Comparison of ENCODE assay signal across 38 cellular contexts in genomic region chr1:235262539-235262938, GRCh38.
"Had no signal": no experiment of that assay in that cellular context is flagged by ENCODE, and none has a peak within 500 bp of the region (broad histone marks: within the 10 kb centered on the region; RNA-seq: fewer than 3 reads in every experiment).

No MANE protein-coding gene starts in this region.

- H3K36me3 Mint-ChIP-seq: activated naive CD4-positive, alpha-beta T cell treated with anti-CD3 and anti-CD28 coated beads, Interleukin-2, amount 50 U/mL, for 24 hours; activated naive CD8-positive, alpha-beta T cell; WTC11 had no signal

- H3K9me3 Mint-ChIP-seq: activated CD4-positive, alpha-beta memory T cell treated with anti-CD3 and anti-CD28 coated beads, Interleukin-2, amount 10 ng/mL, durations not matched to agents 7 days and 5 days; activated CD4-positive, alpha-beta T cell treated with anti-CD3 and anti-CD28 coated beads, Interleukin-2, amount 10 ng/mL, durations not matched to agents 7 days and 5 days; activated naive CD4-positive, alpha-beta T cell treated with anti-CD3 and anti-CD28 coated beads, Interleukin-2, amount 10 ng/mL, durations not matched to agents 7 days and 5 days; activated naive CD4-positive, alpha-beta T cell treated with anti-CD3 and anti-CD28 coated beads, Interleukin-2, amount 50 U/mL, for 24 hours; activated naive CD8-positive, alpha-beta T cell treated with anti-CD3 and anti-CD28 coated beads, Interleukin-2, amount 10 ng/mL, durations not matched to agents 7 days and 5 days; activated naive CD8-positive, alpha-beta T cell treated with anti-CD3 and anti-CD28 coated beads, Interleukin-2, amount 50 U/mL, for 24 hours; activated T-cell treated with anti-CD3 and anti-CD28 coated beads, Interleukin-2, amount 50 U/mL, for 24 hours; activated T-helper 2 cell treated with anti-CD3 and anti-CD28 coated beads, Interferon-gamma antibody, Interleukin-2, Interleukin-4, amounts not matched to agents 10 μg/mL and 5 μg/mL and 100 μg/mL, durations not matched to agents 14 hours and 24 hours and 36 hours; brain; central memory CD8-positive, alpha-beta T cell; T-helper 1 cell treated with Interleukin-12 subunit alpha and Interleukin-12 subunit beta and Interleukin-4 antibody, amounts not matched to agents 30 μg/mL and 1 μg/mL, for 36 hours; T-helper 2 cell treated with Interferon-gamma antibody and Interleukin-4, amounts not matched to agents 5 μg/mL and 100 μg/mL, for 36 hours; WTC11 had no signal

- H3K4me3 Mint-ChIP-seq: activated CD4-positive, alpha-beta memory T cell treated with anti-CD3 and anti-CD28 coated beads, Interleukin-2, amount 10 ng/mL, durations not matched to agents 7 days and 5 days; activated CD4-positive, alpha-beta T cell treated with anti-CD3 and anti-CD28 coated beads for 36 hours; activated CD4-positive, alpha-beta T cell treated with anti-CD3 and anti-CD28 coated beads, Interleukin-2, amount 10 ng/mL, durations not matched to agents 7 days and 5 days; activated CD8-positive, alpha-beta memory T cell treated with anti-CD3 and anti-CD28 coated beads, Interleukin-2, amount 10 ng/mL, durations not matched to agents 7 days and 5 days; activated naive CD4-positive, alpha-beta T cell treated with anti-CD3 and anti-CD28 coated beads, Interleukin-2, amount 10 ng/mL, durations not matched to agents 7 days and 5 days; activated naive CD4-positive, alpha-beta T cell treated with anti-CD3 and anti-CD28 coated beads, Interleukin-2, amount 50 U/mL, for 24 hours; activated naive CD8-positive, alpha-beta T cell; activated naive CD8-positive, alpha-beta T cell treated with anti-CD3 and anti-CD28 coated beads, Interleukin-2, amount 10 ng/mL, durations not matched to agents 7 days and 5 days; activated naive CD8-positive, alpha-beta T cell treated with anti-CD3 and anti-CD28 coated beads, Interleukin-2, amount 50 U/mL, for 24 hours; activated T-cell treated with anti-CD3 and anti-CD28 coated beads, Interleukin-2, amount 50 U/mL, for 24 hours; brain; central memory CD8-positive, alpha-beta T cell; T-helper 1 cell treated with Interleukin-12 subunit alpha and Interleukin-12 subunit beta and Interleukin-4 antibody, amounts not matched to agents 30 μg/mL and 1 μg/mL, for 36 hours; T-helper 2 cell treated with Interferon-gamma antibody and Interleukin-4, amounts not matched to agents 5 μg/mL and 100 μg/mL, for 36 hours; WTC11 had no signal

- DNase-seq: activated CD4-positive, alpha-beta memory T cell treated with anti-CD3 and anti-CD28 coated beads, Interleukin-2, amount 10 ng/mL, durations not matched to agents 7 days and 5 days; activated CD4-positive, alpha-beta T cell treated with anti-CD3 and anti-CD28 coated beads for 1 hour; activated CD4-positive, alpha-beta T cell treated with anti-CD3 and anti-CD28 coated beads for 36 hours; activated CD4-positive, alpha-beta T cell treated with anti-CD3 and anti-CD28 coated beads for 48 hours; activated CD4-positive, alpha-beta T cell treated with anti-CD3 and anti-CD28 coated beads, Interleukin-2, amount 10 ng/mL, durations not matched to agents 7 days and 5 days; activated CD4-positive, alpha-beta T cell treated with anti-CD3 and anti-CD28 coated beads, Interleukin-2, amount 50 U/mL, for 48 hours; activated CD4-positive, CD25-positive, alpha-beta regulatory T cell; activated CD8-positive, alpha-beta memory T cell treated with anti-CD3 and anti-CD28 coated beads for 24 hours; activated CD8-positive, alpha-beta memory T cell treated with anti-CD3 and anti-CD28 coated beads, Interleukin-2, amount 10 ng/mL, durations not matched to agents 7 days and 5 days; activated CD8-positive, alpha-beta memory T cell treated with anti-CD3 and anti-CD28 coated beads, Interleukin-2, amount 50 U/mL, for 48 hours; activated effector memory CD4-positive, alpha-beta T cell treated with Interleukin-2 at 50 U/mL for 16 hours; activated gamma-delta T cell; activated naive CD4-positive, alpha-beta T cell treated with anti-CD3 and anti-CD28 coated beads, Interleukin-2, amount 10 ng/mL, durations not matched to agents 7 days and 5 days; activated naive CD4-positive, alpha-beta T cell treated with Interleukin-2 at 50 U/mL for 16 hours; activated naive CD8-positive, alpha-beta T cell treated with anti-CD3 and anti-CD28 coated beads, Interleukin-2, amount 10 ng/mL, durations not matched to agents 7 days and 5 days; activated naive CD8-positive, alpha-beta T cell treated with anti-CD3 and anti-CD28 coated beads, Interleukin-2, amount 50 U/mL, for 24 hours; activated T-cell treated with anti-CD3 and anti-CD28 coated beads, Interleukin-2, amount 50 U/mL, for 24 hours; activated T-cell treated with anti-CD3 and anti-CD28 coated beads, Interleukin-2, amount 50 U/mL, for 48 hours; amygdala; anterior cingulate cortex; caudate nucleus; cerebellar nuclear complex; colonic mucosa; T-helper 2 cell; T-helper 9 cell; WERI-Rb-1 had no signal

- H3K4me1 ChIP-seq: colonic mucosa had no signal

- FAIRE-seq: bronchial epithelial cell had no signal

- H3K27ac Mint-ChIP-seq: activated CD4-positive, alpha-beta memory T cell treated with anti-CD3 and anti-CD28 coated beads, Interleukin-2, amount 10 ng/mL, durations not matched to agents 7 days and 5 days; activated CD4-positive, alpha-beta T cell treated with anti-CD3 and anti-CD28 coated beads for 36 hours; activated CD4-positive, alpha-beta T cell treated with anti-CD3 and anti-CD28 coated beads, Interleukin-2, amount 10 ng/mL, durations not matched to agents 7 days and 5 days; activated CD8-positive, alpha-beta memory T cell treated with anti-CD3 and anti-CD28 coated beads, Interleukin-2, amount 10 ng/mL, durations not matched to agents 7 days and 5 days; activated naive CD4-positive, alpha-beta T cell treated with anti-CD3 and anti-CD28 coated beads, Interleukin-2, amount 10 ng/mL, durations not matched to agents 7 days and 5 days; activated naive CD4-positive, alpha-beta T cell treated with anti-CD3 and anti-CD28 coated beads, Interleukin-2, amount 50 U/mL, for 24 hours; activated naive CD8-positive, alpha-beta T cell treated with anti-CD3 and anti-CD28 coated beads, Interleukin-2, amount 10 ng/mL, durations not matched to agents 7 days and 5 days; activated naive CD8-positive, alpha-beta T cell treated with anti-CD3 and anti-CD28 coated beads, Interleukin-2, amount 50 U/mL, for 24 hours; activated T-cell treated with anti-CD3 and anti-CD28 coated beads, Interleukin-2, amount 50 U/mL, for 24 hours; activated T-helper 2 cell treated with anti-CD3 and anti-CD28 coated beads, Interferon-gamma antibody, Interleukin-2, Interleukin-4, amounts not matched to agents 10 μg/mL and 5 μg/mL and 100 μg/mL, durations not matched to agents 14 hours and 24 hours and 36 hours; brain; T-helper 1 cell treated with Interleukin-12 subunit alpha and Interleukin-12 subunit beta and Interleukin-4 antibody, amounts not matched to agents 30 μg/mL and 1 μg/mL, for 36 hours; T-helper 2 cell treated with Interferon-gamma antibody and Interleukin-4, amounts not matched to agents 5 μg/mL and 100 μg/mL, for 36 hours; WTC11 had no signal

- H3K27me3 ChIP-seq: ascending aorta, cardiac muscle cell, colonic mucosa had no signal

- H3K27me3 Mint-ChIP-seq: activated CD4-positive, alpha-beta memory T cell treated with anti-CD3 and anti-CD28 coated beads, Interleukin-2, amount 10 ng/mL, durations not matched to agents 7 days and 5 days; activated CD4-positive, alpha-beta T cell treated with anti-CD3 and anti-CD28 coated beads for 36 hours; activated CD4-positive, alpha-beta T cell treated with anti-CD3 and anti-CD28 coated beads, Interleukin-2, amount 10 ng/mL, durations not matched to agents 7 days and 5 days; activated CD8-positive, alpha-beta memory T cell treated with anti-CD3 and anti-CD28 coated beads, Interleukin-2, amount 10 ng/mL, durations not matched to agents 7 days and 5 days; activated naive CD4-positive, alpha-beta T cell treated with anti-CD3 and anti-CD28 coated beads, Interleukin-2, amount 10 ng/mL, durations not matched to agents 7 days and 5 days; activated naive CD4-positive, alpha-beta T cell treated with anti-CD3 and anti-CD28 coated beads, Interleukin-2, amount 50 U/mL, for 24 hours; activated naive CD8-positive, alpha-beta T cell; activated naive CD8-positive, alpha-beta T cell treated with anti-CD3 and anti-CD28 coated beads, Interleukin-2, amount 10 ng/mL, durations not matched to agents 7 days and 5 days; activated naive CD8-positive, alpha-beta T cell treated with anti-CD3 and anti-CD28 coated beads, Interleukin-2, amount 50 U/mL, for 24 hours; activated T-cell treated with anti-CD3 and anti-CD28 coated beads, Interleukin-2, amount 50 U/mL, for 24 hours; brain; central memory CD8-positive, alpha-beta T cell had no signal

- H3K4me3 ChIP-seq: ascending aorta, cardiac muscle cell, colonic mucosa had no signal

- ATAC-seq: activated CD4-positive, alpha-beta T cell treated with anti-CD3 and anti-CD28 coated beads for 36 hours; activated CD4-positive, CD25-positive, alpha-beta regulatory T cell treated with anti-CD3 and anti-CD28 coated beads, Interleukin-2, amount 50 U/mL, for 24 hours; activated CD8-positive, alpha-beta memory T cell treated with anti-CD3 and anti-CD28 coated beads, Interleukin-2, amount 10 ng/mL, durations not matched to agents 7 days and 5 days; activated naive CD8-positive, alpha-beta T cell treated with anti-CD3 and anti-CD28 coated beads, Interleukin-2, amount 50 U/mL, for 24 hours; WTC11 had no signal

- H3K9me3 ChIP-seq: ascending aorta, colonic mucosa had no signal

- H3K27ac ChIP-seq: ascending aorta, cardiac muscle cell, colonic mucosa, WERI-Rb-1 had no signal

- H3K36me3 ChIP-seq: cardiac muscle cell, colonic mucosa had no signal
